Comparison of ENCODE assay signal across 17 cellular contexts in the genomic region with DNA sequence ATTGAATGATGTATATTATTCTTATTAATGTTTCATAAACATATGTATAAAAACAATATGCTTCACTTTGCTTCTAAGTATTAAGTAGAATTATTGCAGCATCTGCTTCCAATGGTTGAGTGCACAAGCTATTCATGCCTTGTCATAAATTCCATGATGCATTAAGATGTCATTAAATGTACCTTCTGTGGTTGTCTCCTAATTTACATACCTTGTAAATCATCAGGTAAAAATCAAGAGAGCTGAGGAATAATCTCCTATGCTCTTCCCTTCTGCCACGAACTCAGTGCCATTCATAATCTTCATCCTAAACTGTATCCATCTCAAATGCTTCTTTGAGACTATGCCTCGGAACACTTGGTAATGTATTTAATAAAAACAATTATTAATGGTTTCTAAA.
A peak's percentile ranks its signal among the peaks of the same experiment; 100 is the strongest.
DNase-seq lines count a peak whose midpoint lies in the region; FAIRE-seq and TF ChIP-seq lines count a peak whose summit lies in the region.
"Had no signal": no experiment of that assay in that cellular context is flagged by ENCODE, and none has a peak within 500 bp of the region (broad histone marks: within the 10 kb centered on the region; RNA-seq: fewer than 3 reads in every experiment).

No MANE protein-coding gene starts in this region.

- DNase-seq in D721Med (ENCODE audit: insufficient read length, low spot score) (peak; percentile 7), G401 (ENCODE audit: low spot score) (peak; percentile 61), NCI-H69 (lab: John Stamatoyannopoulos, UW) (peak; percentile 63), kidney tubule cell (ENCODE audit: low spot score) (peak; percentile 8), KBM-7 (no peak), COLO668 (lab: John Stamatoyannopoulos, UW; ENCODE audit: unreplicated experiment) (no peak), NCI-H187 (lab: John Stamatoyannopoulos, UW) (no peak)
- DNase-seq: BE2C; Caco-2; CD8-positive, alpha-beta T cell; DMS79; GOT3; H9; IMR-90 had no signal

- no peak for TF ChIP-seq CTCF in D721Med (IDR thresholded peaks at IDR 0.05; ENCODE audit: insufficient read depth, missing control alignments)

- in situ Hi-C loops in G401 (cut with HindIII; ENCODE audit: low sequenced_read_pairs): no loop called here
- in situ Hi-C loops in KBM-7 (cut with MboI; ENCODE audit: low pct_unique_long_range_greater_than_20kb, low sequenced_read_pairs): no loop called here

- peak; percentile 92 for FAIRE-seq in D721Med (lab: Jason Lieb, UNC)
- FAIRE-seq: A549, G401.6, GM12891 had no signal

Comparison
In these comparisons a context has a peak if more than half of its experiments do, and no peak if none do; other contexts are left out.
1. DNase-seq: peak in D721Med (single experiment), G401 (single experiment), NCI-H69 (single experiment) and kidney tubule cell (single experiment); none in KBM-7 (single experiment), COLO668 (single experiment) and NCI-H187 (0 of 2).